ENCODE assay signal across 10 cellular contexts in the genomic region with DNA sequence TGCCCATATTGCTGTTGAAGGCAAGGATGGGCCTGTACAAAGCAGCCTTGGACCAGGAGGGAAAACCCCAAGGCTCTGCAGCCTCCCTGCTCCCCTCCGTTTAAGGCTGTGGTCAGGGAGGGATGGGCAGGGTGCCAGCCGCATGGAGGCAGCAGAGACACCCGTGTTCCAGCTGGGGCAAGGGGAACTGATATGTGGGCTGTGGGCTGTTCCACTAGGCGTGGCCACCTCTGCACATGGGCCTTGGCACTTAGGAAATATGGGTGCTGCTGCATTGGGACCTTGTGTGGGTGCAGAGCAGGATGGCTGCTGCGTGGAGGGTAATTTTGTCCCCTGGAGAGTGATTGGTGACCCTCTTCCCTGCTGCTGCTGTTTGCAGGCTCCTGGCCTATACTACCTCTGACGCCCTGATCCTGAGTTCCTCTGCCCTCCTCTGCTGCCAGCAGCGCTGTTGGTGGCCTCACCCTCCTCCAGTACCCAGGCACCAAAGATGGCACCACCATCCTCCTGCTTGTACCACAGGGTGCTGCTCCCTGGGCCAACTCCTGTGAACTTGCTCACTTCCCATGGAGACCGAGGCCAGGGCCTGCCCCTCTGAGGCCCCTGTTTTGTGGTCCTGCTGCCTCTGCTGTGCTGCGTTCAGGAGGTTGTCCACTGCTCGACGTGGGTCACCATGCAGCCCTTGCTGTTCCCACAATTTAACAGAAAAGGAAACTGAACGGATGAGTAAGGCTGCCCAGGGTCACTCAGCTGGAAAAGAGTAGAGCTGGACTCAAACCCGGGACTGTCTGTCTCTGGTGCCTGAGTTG. TPM values are rescaled to one million over a fixed set of nuclear protein-coding genes. Genes with fewer than 3 reads are reported as not detected.
DNase-seq lines count a peak whose midpoint lies in the region; ATAC-seq and TF ChIP-seq lines count a peak whose summit lies in the region.
"Had no signal": no experiment of that assay in that cellular context is flagged by ENCODE, and none has a peak within 500 bp of the region (broad histone marks: within the 10 kb centered on the region; RNA-seq: fewer than 3 reads in every experiment).

No MANE protein-coding gene starts in this region.

- peak overlapping the region; percentile 47 for H3K27ac Mint-ChIP-seq in HFFc6

- no peaks in the 10 kb centered on the region; the same call in 1 of the 2 replicates for H3K9me3 Mint-ChIP-seq in HFFc6

- peaks cover 61% of the 10 kb centered on the region for H3K4me1 Mint-ChIP-seq in HFFc6 (ENCODE audit: low read depth)

- no peaks in the 10 kb centered on the region; the same call in 1 of the 2 replicates for H3K4me1 ChIP-seq in BE2C
- H3K4me1 ChIP-seq: SJSA1 had no signal

- TF ChIP-seq CTCF in BE2C (IDR thresholded peaks at IDR 0.05; ENCODE audit: low read depth, low read length): no peak
- TF ChIP-seq CTCF in HFFc6 (IDR thresholded peaks at IDR 0.05): no peak

- H3K9me3 ChIP-seq in BE2C: no peaks in the 10 kb centered on the region
- H3K9me3 ChIP-seq: SJSA1, tibial artery had no signal

- H3K27me3 Mint-ChIP-seq in HFFc6 (ENCODE audit: insufficient read depth): peaks cover 22% of the 10 kb centered on the region

- peaks cover 43% of the 10 kb centered on the region for H3K36me3 Mint-ChIP-seq in HFFc6 (ENCODE audit: low read depth)

- H3K4me3 ChIP-seq in BE2C (ENCODE audit: low read depth, low read length): no peak overlapping the region
- H3K4me3 ChIP-seq: SJSA1, tibial artery had no signal

- no peak overlapping the region for H3K4me3 Mint-ChIP-seq in HFFc6

- peaks cover 43% of the 10 kb centered on the region for H3K36me3 ChIP-seq in BE2C

- ATAC-seq in HG02759 (IDR thresholded peaks at IDR 0.05; ENCODE audit: unreplicated experiment) (no peak), HG03457 (IDR thresholded peaks at IDR 0.05; ENCODE audit: unreplicated experiment) (no peak), HG02938 (IDR thresholded peaks at IDR 0.05; ENCODE audit: unreplicated experiment) (no peak)

- DNase-seq in BE2C (peak; percentile 33), HFFc6 (no peak), caudate nucleus (lab: John Stamatoyannopoulos, UW) (peak in 2 of 61 donors; percentile 17 to 18), myocyte (ENCODE audit: low read depth) (peak; percentile 32), NCI-H2029 (lab: John Stamatoyannopoulos, UW) (no peak)

- H3K27me3 ChIP-seq in BE2C: no peaks in the 10 kb centered on the region
- H3K27me3 ChIP-seq: SJSA1, tibial artery had no signal

- peak overlapping the region; percentile 77 for H3K27ac ChIP-seq in caudate nucleus (ENCODE audit: low read depth, low read length)
- H3K27ac ChIP-seq: SJSA1, tibial artery had no signal

RNA-seq across cellular contexts. Expression of a gene that starts 35.3 kb away (rescaled TPM):
- polyA plus RNA-seq in BE2C (2012; ENCODE audit: insufficient read depth, insufficient read length, low read depth): 54.4 TPM
- 10 to 100 TPM; 34.5 to 40.7 (median 38.3) TPM for total RNA-seq in HFFc6 (2021; fragmentation: NEBNext Ultra II Directional; extraction: Animal tissue kit (Norgen Biotek cat#: 25700))
- 31.6 and 37.7 TPM in 2 replicates for total RNA-seq in myocyte
- polyA plus RNA-seq in myocyte (2012): 33.4 TPM

Comparison
In these comparisons a context has a peak if more than half of its experiments do, and no peak if none do; other contexts are left out.
1. DNase-seq: peak in BE2C (single experiment) and myocyte (single experiment); none in HFFc6 (single experiment) and NCI-H2029 (single experiment).